Comparison of ENCODE assay signal across 11 cellular contexts in the genomic region with DNA sequence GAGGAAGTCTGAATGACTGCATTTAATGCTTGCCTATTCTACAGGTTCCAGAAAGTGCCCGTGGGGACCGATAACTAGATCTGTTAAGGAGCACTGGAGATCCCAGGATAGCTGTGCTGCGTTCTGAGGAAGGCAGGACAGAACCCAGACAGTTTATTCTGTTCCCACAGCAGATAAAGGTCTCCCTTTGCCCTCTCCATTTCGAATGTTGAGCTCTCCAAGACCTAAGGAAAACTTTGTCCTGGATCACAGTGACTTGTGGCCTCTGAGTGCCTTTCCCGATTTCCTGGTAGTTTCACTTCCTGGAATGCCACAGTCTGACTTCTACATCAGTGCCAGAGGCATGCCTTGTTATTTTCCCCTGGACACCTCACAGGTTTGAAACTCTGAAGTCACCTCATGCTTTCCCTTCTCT. TPM values are rescaled to one million over a fixed set of nuclear protein-coding genes. Genes with fewer than 3 reads are reported as not detected.
DNase-seq lines count a peak whose midpoint lies in the region; ATAC-seq, FAIRE-seq and TF ChIP-seq lines count a peak whose summit lies in the region.
"Had no signal": no experiment of that assay in that cellular context is flagged by ENCODE, and none has a peak within 500 bp of the region (broad histone marks: within the 10 kb centered on the region; RNA-seq: fewer than 3 reads in every experiment).

No MANE protein-coding gene starts in this region.

- DNase-seq in GM12891 (ENCODE audit: insufficient read length, low spot score) (no peak), left lung (no peak), gastrocnemius medialis (no peak), AG20443 (ENCODE audit: low spot score) (no peak), NCI-H2171 (lab: John Stamatoyannopoulos, UW) (no peak)
- DNase-seq: activated T-cell treated with anti-CD3 and anti-CD28 coated beads, Interleukin-2, amount 50 U/mL, for 48 hours had no signal

- peaks cover 44% of the 10 kb centered on the region for H3K4me1 Mint-ChIP-seq in dendritic cell treated with granulocyte-macrophage colony-stimulating factor and Interleukin-4, amounts not matched to agents 40 ng/mL and 50 ng/mL, for 4 days (ENCODE audit: low read depth)

- H3K27ac ChIP-seq in left lung: peak overlapping the region; percentile 5 to 14
- H3K27ac ChIP-seq in gastrocnemius medialis: peak overlapping the region; percentile 19 to 41 (median 36)

- H3K9me3 Mint-ChIP-seq in dendritic cell treated with granulocyte-macrophage colony-stimulating factor and Interleukin-4, amounts not matched to agents 40 ng/mL and 50 ng/mL, for 4 days: no peaks in the 10 kb centered on the region
- H3K9me3 Mint-ChIP-seq: memory B cell had no signal

- no peak overlapping the region for H3K4me3 Mint-ChIP-seq in dendritic cell treated with granulocyte-macrophage colony-stimulating factor and Interleukin-4, amounts not matched to agents 40 ng/mL and 50 ng/mL, for 4 days
- H3K4me3 Mint-ChIP-seq: memory B cell had no signal

- H3K27me3 ChIP-seq in left lung: no peaks in the 10 kb centered on the region
- H3K27me3 ChIP-seq in gastrocnemius medialis: no peaks in the 10 kb centered on the region

- peak; percentile 70 for ATAC-seq in left lung
- ATAC-seq in gastrocnemius medialis: peak in 1 of 2 donors; percentile 13
- ATAC-seq in GM21360 (IDR thresholded peaks at IDR 0.05; ENCODE audit: unreplicated experiment): no peak
- ATAC-seq in GM21526 (IDR thresholded peaks at IDR 0.05; ENCODE audit: low FRiP score, unreplicated experiment): no peak
- ATAC-seq: K562 had no signal

- no peak for FAIRE-seq in GM12891 (lab: Jason Lieb, UNC)
- FAIRE-seq: K562 had no signal

- no peaks in the 10 kb centered on the region for H3K27me3 Mint-ChIP-seq in dendritic cell treated with granulocyte-macrophage colony-stimulating factor and Interleukin-4, amounts not matched to agents 40 ng/mL and 50 ng/mL, for 4 days
- H3K27me3 Mint-ChIP-seq: memory B cell had no signal

- H3K4me1 ChIP-seq in left lung (peaks cover 10 to 24% of the 10 kb centered on the region in 2 donors), gastrocnemius medialis (peaks cover 10 to 17% of the 10 kb centered on the region in 2 donors)

- intact Hi-C loops in dendritic cell treated with granulocyte-macrophage colony-stimulating factor and Interleukin-4, amounts not matched to agents 40 ng/mL and 50 ng/mL, for 4 days (cut with micrococcal nuclease): no loop called here
- intact Hi-C loops in left lung (cut with DNase I): no loop called here
- intact Hi-C loops in gastrocnemius medialis (cut with DNase I; ENCODE audit: low total_unique reads): no loop called here

- in situ Hi-C loops in gastrocnemius medialis (cut with MboI; ENCODE audit: low sequenced_read_pairs in 4 of 4): no loop called here

- no peak for TF ChIP-seq POLR2A in GM12891 (IDR thresholded peaks at IDR 0.05; ENCODE audit: low read depth, low read length)
- TF ChIP-seq POLR2A in gastrocnemius medialis (IDR thresholded peaks at IDR 0.05): no peak

- H3K27ac Mint-ChIP-seq in dendritic cell treated with granulocyte-macrophage colony-stimulating factor and Interleukin-4, amounts not matched to agents 40 ng/mL and 50 ng/mL, for 4 days: peak overlapping the region; percentile 67
- H3K27ac Mint-ChIP-seq: memory B cell had no signal

- H3K36me3 Mint-ChIP-seq in dendritic cell treated with granulocyte-macrophage colony-stimulating factor and Interleukin-4, amounts not matched to agents 40 ng/mL and 50 ng/mL, for 4 days (ENCODE audit: low read depth): peaks cover 27% of the 10 kb centered on the region

- H3K9me3 ChIP-seq in left lung (no peaks in the 10 kb centered on the region), gastrocnemius medialis (no peaks in the 10 kb centered on the region)

- H3K4me3 ChIP-seq in left lung (no peak overlapping the region), gastrocnemius medialis (no peak overlapping the region)
- H3K4me3 ChIP-seq: K562 had no signal

- H3K36me3 ChIP-seq in left lung (peaks cover 0 to 14% of the 10 kb centered on the region in 2 donors), gastrocnemius medialis (no peaks in the 10 kb centered on the region)

- TF ChIP-seq CTCF in left lung (IDR thresholded peaks at IDR 0.05): no peak
- TF ChIP-seq CTCF in gastrocnemius medialis (IDR thresholded peaks at IDR 0.05 in 4 of 5, conservative IDR thresholded peaks at IDR 0.05 in 1 of 5): no peak

TF ChIP-seq in GM12891, 5 proteins besides CTCF, POLR2A, EP300 and RAD21:
- TF ChIP-seq TAF1 (IDR thresholded peaks at IDR 0.05; ENCODE audit: low read depth, low read length) (no peak), SPI1 (IDR thresholded peaks at IDR 0.05; ENCODE audit: low read depth, low read length) (0 out of 2 replicates have a peak, but pooled peaks have one; percentile 0), POLR2AphosphoS5 (IDR thresholded peaks at IDR 0.05; ENCODE audit: low read depth, low read length) (no peak), PAX5 (IDR thresholded peaks at IDR 0.05; ENCODE audit: insufficient read depth, low read length, severe bottlenecking) (no peak), POU2F2 (IDR thresholded peaks at IDR 0.05; ENCODE audit: low read depth, low read length) (no peak)
TF ChIP-seq in GM12891: peak in this region for 1.

RNA-seq across cellular contexts. Expression of a gene that starts 50.1 kb away (rescaled TPM):
- polyA plus RNA-seq in GM12891 (2012; ENCODE audit: low read depth, missing spikeins): 16.6 TPM
- total RNA-seq in left lung (100 to 1,000 TPM in 1 of 2 donors, 10 to 100 TPM in 1; 72.2 to 112 TPM), gastrocnemius medialis (10 to 100 TPM; 15.5 to 58.6 (median 44.8) TPM)
